Comparison of ENCODE assay signal across 8 cellular contexts in the genomic region with DNA sequence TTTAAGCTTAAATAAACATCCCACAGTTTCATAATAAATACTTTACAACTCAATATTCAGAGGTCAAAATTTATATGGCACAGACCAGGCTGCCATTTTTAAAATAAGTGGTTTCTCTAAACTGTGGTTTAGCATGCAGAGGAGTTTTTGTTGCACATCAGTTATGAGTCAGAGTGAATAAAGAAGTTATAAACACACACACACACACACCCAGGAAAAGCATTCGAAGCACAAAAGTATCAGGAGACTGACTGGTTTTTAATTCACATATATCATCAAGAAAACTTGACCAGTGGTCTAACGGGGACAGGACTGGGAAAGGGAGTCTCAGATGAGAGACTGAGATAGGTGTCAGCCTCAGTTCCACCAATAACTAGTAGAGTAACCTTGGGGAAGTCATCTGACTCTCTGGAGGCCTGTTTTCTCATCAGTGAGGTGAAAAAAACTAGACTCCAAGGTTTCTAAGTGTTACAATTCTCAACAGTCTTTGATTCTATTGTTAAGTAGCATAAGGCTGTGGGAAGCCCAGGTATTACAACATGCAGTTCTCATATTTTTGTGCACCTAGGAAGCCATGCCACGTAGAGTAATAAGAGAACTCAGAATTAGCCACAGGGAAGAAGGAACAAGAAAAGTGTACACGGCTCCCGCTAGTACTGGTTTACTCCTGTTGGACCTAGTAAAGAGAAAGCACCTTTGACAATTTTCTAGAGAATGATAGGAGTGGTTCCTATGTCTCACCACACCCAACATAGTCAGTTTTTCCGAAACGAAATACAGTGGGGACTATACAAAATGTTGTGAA. TPM values are rescaled to one million over a fixed set of nuclear protein-coding genes. Genes with fewer than 3 reads are reported as not detected.
DNase-seq lines count a peak whose midpoint lies in the region; TF ChIP-seq lines count a peak whose summit lies in the region.

No MANE protein-coding gene starts in this region.

- TF ChIP-seq CTCF in HL-60 (IDR thresholded peaks at IDR 0.05; ENCODE audit: insufficient read depth, low read length), result no peak
- TF ChIP-seq CTCF in fibroblast of mammary gland (conservative IDR thresholded peaks at IDR 0.05; ENCODE audit: control insufficient read depth, insufficient read depth, low read depth, low read length), result no peak

- H3K27ac ChIP-seq in HL-60 (replicated peaks) (peak overlapping the region; percentile 64), substantia nigra (ENCODE audit: low read depth, low read length, poor library complexity, severe bottlenecking) (no peak overlapping the region)

- in situ Hi-C loops in G401 (cut with HindIII; ENCODE audit: low sequenced_read_pairs), result no loop called here

- no peaks in the 10 kb centered on the region for H3K27me3 ChIP-seq in HL-60 (ENCODE audit: insufficient read depth, poor library complexity, severe bottlenecking)

- DNase-seq in EL, result peak; percentile 73
- DNase-seq in HL-60 (ENCODE audit: low read depth in 1 of 2, low spot score in 1 of 2), result peak in 1 of 2 experiments; percentile 69
- peak; percentile 48 for DNase-seq in activated CD4-positive, alpha-beta T cell treated with anti-CD3 and anti-CD28 coated beads for 4 hours
- DNase-seq in fibroblast of mammary gland (ENCODE audit: low read depth), result peak; percentile 94
- DNase-seq in stimulated activated CD4-positive, alpha-beta T cell treated with anti-CD3 and anti-CD28 coated beads, Interleukin-2, amount 100 ng/mL, for 4 hours (ENCODE audit: low read depth), result peak; percentile 43
- no peak for DNase-seq in G401 (ENCODE audit: low spot score)
- no peak for DNase-seq in substantia nigra (lab: John Stamatoyannopoulos, UW)
- no peak for DNase-seq in occipital lobe (lab: John Stamatoyannopoulos, UW)

- H3K4me3 ChIP-seq in HL-60 (replicated peaks; ENCODE audit: insufficient read depth, low read length) (no peak overlapping the region), fibroblast of mammary gland (ENCODE audit: control insufficient read depth, low read depth, low read length) (peak overlapping the region; percentile 24)

RNA-seq across cellular contexts. Expression of gene PPTC7, which starts 5.2 kb away (rescaled TPM):
- 11.7 and 15.3 TPM in 2 replicates for total RNA-seq in G401 (2014; rRNA removed; shearing (Covaris generic))
- 10.3 TPM for total RNA-seq in occipital lobe

RNA-seq across cellular contexts. Expression of gene TCTN1, which starts 36.0 kb away (rescaled TPM):
- total RNA-seq in G401 (2014; rRNA removed; shearing (Covaris generic)), result 24.8 and 28.4 TPM in 2 replicates
- total RNA-seq in occipital lobe, result 38.1 TPM

Comparison
In these comparisons a context has a peak if more than half of its experiments do, and no peak if none do; other contexts are left out.
1. DNase-seq: peak in EL (single experiment), activated CD4-positive, alpha-beta T cell treated with anti-CD3 and anti-CD28 coated beads for 4 hours (2 of 2), fibroblast of mammary gland (single experiment) and stimulated activated CD4-positive, alpha-beta T cell treated with anti-CD3 and anti-CD28 coated beads, Interleukin-2, amount 100 ng/mL, for 4 hours (single experiment); none in G401 (single experiment), substantia nigra (0 of 49) and occipital lobe (single experiment).